Comparison of ENCODE assay signal across 16 cellular contexts in genomic region chr7:105323366-105323765, GRCh38.
A peak's percentile ranks its signal among the peaks of the same experiment; 100 is the strongest.
DNase-seq lines count a peak whose midpoint lies in the region; ATAC-seq and TF ChIP-seq lines count a peak whose summit lies in the region.
"Had no signal": no experiment of that assay in that cellular context is flagged by ENCODE, and none has a peak within 500 bp of the region (broad histone marks: within the 10 kb centered on the region; RNA-seq: fewer than 3 reads in every experiment).

No MANE protein-coding gene starts in this region.

- TF ChIP-seq EP300 in tibial nerve (IDR thresholded peaks at IDR 0.05), result no peak

- H3K36me3 ChIP-seq in neutrophil, result no peaks in the 10 kb centered on the region
- H3K36me3 ChIP-seq in tibial nerve, result no peaks in the 10 kb centered on the region
- H3K36me3 ChIP-seq: BE2C had no signal

- H3K27ac Mint-ChIP-seq in CD4-positive, alpha-beta T cell, result no peak overlapping the region
- H3K27ac Mint-ChIP-seq: H9 had no signal

- intact Hi-C loops in CD4-positive, alpha-beta T cell (cut with DNase I, micrococcal nuclease), result no loop called here

- no peaks in the 10 kb centered on the region for H3K27me3 ChIP-seq in CD4-positive, alpha-beta T cell (ENCODE audit: control insufficient read depth, insufficient read depth, low read length)
- no peaks in the 10 kb centered on the region for H3K27me3 ChIP-seq in neutrophil
- no peaks in the 10 kb centered on the region for H3K27me3 ChIP-seq in tibial nerve
- H3K27me3 ChIP-seq: BE2C had no signal

- peak overlapping the region; percentile 6 for H3K4me3 Mint-ChIP-seq in CD4-positive, alpha-beta T cell
- H3K4me3 Mint-ChIP-seq: CD4-positive, alpha-beta memory T cell; H9; IgD-negative memory B cell had no signal

- in situ Hi-C loops in SK-MEL-5 (cut with HindIII; ENCODE audit: low pct_unique_long_range_greater_than_20kb, low sequenced_read_pairs), result no loop called here

- H3K27ac ChIP-seq in CD4-positive, alpha-beta T cell (ENCODE audit: low read depth, low read length), result no peak overlapping the region
- H3K27ac ChIP-seq in neutrophil (peak overlapping the region; percentile 42), tibial nerve (peak overlapping the region in 1 of 4 donors; percentile 62)

- no peak overlapping the region for H3K4me3 ChIP-seq in neutrophil (ENCODE audit: low read depth in 1 of 2, low read length in 1 of 2)
- no peak overlapping the region for H3K4me3 ChIP-seq in tibial nerve

- H3K9me3 ChIP-seq in CD4-positive, alpha-beta T cell (ENCODE audit: control insufficient read depth, low read length), result no peaks in the 10 kb centered on the region
- H3K9me3 ChIP-seq in neutrophil (no peaks in the 10 kb centered on the region), tibial nerve (no peaks in the 10 kb centered on the region)
- H3K9me3 ChIP-seq: BE2C had no signal

- no peak for DNase-seq in CD4-positive, alpha-beta T cell
- DNase-seq in SK-MEL-5 (ENCODE audit: low read depth, low spot score), result peak; percentile 61
- no peak for DNase-seq in activated naive CD4-positive, alpha-beta T cell treated with Interleukin-2 at 50 U/mL for 16 hours
- no peak for DNase-seq in T-helper 2 cell
- DNase-seq in NCI-H1417 treated with DMSO at 0.1 percent for 48 hours (lab: John Stamatoyannopoulos, UW), result no peak
- no peak for DNase-seq in tibial nerve (ENCODE audit: low spot score in 2 of 2)
- DNase-seq: ACHN; BE2C; C1 segment of cervical spinal cord; Calu3; CD4-positive, alpha-beta memory T cell; DMS79 treated with DMSO at 0.1 percent for 48 hours; H9 had no signal

- no peaks in the 10 kb centered on the region for H3K9me3 Mint-ChIP-seq in CD4-positive, alpha-beta T cell
- H3K9me3 Mint-ChIP-seq: CD4-positive, alpha-beta memory T cell; H9; IgD-negative memory B cell had no signal

- H3K27me3 Mint-ChIP-seq in CD4-positive, alpha-beta T cell, result no peaks in the 10 kb centered on the region
- H3K27me3 Mint-ChIP-seq: CD4-positive, alpha-beta memory T cell; IgD-negative memory B cell had no signal

- no peak for ATAC-seq in CD4-positive, alpha-beta T cell (ENCODE audit: poor library complexity)
- ATAC-seq: HepG2 had no signal

- POLR2A ChIA-PET in CD4-positive, alpha-beta T cell (lab: Charles Lee), result no interaction called here

- peaks cover 80% of the 10 kb centered on the region for H3K4me1 Mint-ChIP-seq in CD4-positive, alpha-beta T cell (ENCODE audit: low read depth)

- no peak for TF ChIP-seq POLR2A in tibial nerve (IDR thresholded peaks at IDR 0.05)

- CTCF ChIA-PET in CD4-positive, alpha-beta T cell (lab: Charles Lee), result no interaction called here

- WGBS in tibial nerve, 2 donors, result 38 to 45% methylated on average over 1 of the region's 1 CpG

- H3K36me3 Mint-ChIP-seq in CD4-positive, alpha-beta T cell (ENCODE audit: low read depth), result peaks cover 18% of the 10 kb centered on the region

- H3K4me1 ChIP-seq in neutrophil (ENCODE audit: control insufficient read depth in 1 of 2, insufficient read depth in 1 of 2, low read depth in 1 of 2, low read length in 1 of 2), result peaks cover 16 to 18% of the 10 kb centered on the region in 2 experiments
- H3K4me1 ChIP-seq in tibial nerve, result peaks cover 0 to 18% (median 4%) of the 10 kb centered on the region in 4 donors
- H3K4me1 ChIP-seq: BE2C had no signal

- TF ChIP-seq CTCF in CD4-positive, alpha-beta T cell (IDR thresholded peaks at IDR 0.05), result no peak
- TF ChIP-seq CTCF in neutrophil (IDR thresholded peaks at IDR 0.05) (no peak), tibial nerve (IDR thresholded peaks at IDR 0.05) (no peak)
